Comparison of ENCODE assay signal across 8 cellular contexts in genomic region chr2:238287702-238288649, GRCh38. TPM values are rescaled to one million over a fixed set of nuclear protein-coding genes. Genes with fewer than 3 reads are reported as not detected.
DNase-seq lines count a peak whose midpoint lies in the region; ATAC-seq and TF ChIP-seq lines count a peak whose summit lies in the region.

A gene with protein sequence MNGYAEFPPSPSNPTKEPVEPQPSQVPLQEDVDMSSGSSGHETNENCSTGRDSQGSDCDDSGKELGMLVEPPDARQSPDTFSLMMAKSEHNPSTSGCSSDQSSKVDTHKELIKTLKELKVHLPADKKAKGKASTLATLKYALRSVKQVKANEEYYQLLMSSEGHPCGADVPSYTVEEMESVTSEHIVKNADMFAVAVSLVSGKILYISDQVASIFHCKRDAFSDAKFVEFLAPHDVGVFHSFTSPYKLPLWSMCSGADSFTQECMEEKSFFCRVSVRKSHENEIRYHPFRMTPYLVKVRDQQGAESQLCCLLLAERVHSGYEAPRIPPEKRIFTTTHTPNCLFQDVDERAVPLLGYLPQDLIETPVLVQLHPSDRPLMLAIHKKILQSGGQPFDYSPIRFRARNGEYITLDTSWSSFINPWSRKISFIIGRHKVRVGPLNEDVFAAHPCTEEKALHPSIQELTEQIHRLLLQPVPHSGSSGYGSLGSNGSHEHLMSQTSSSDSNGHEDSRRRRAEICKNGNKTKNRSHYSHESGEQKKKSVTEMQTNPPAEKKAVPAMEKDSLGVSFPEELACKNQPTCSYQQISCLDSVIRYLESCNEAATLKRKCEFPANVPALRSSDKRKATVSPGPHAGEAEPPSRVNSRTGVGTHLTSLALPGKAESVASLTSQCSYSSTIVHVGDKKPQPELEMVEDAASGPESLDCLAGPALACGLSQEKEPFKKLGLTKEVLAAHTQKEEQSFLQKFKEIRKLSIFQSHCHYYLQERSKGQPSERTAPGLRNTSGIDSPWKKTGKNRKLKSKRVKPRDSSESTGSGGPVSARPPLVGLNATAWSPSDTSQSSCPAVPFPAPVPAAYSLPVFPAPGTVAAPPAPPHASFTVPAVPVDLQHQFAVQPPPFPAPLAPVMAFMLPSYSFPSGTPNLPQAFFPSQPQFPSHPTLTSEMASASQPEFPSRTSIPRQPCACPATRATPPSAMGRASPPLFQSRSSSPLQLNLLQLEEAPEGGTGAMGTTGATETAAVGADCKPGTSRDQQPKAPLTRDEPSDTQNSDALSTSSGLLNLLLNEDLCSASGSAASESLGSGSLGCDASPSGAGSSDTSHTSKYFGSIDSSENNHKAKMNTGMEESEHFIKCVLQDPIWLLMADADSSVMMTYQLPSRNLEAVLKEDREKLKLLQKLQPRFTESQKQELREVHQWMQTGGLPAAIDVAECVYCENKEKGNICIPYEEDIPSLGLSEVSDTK (N-terminal part only) (minus strand): TSS chr2:238288610. CDS start chr2:238277936, 10,674 bp downstream.

- no peaks in the 10 kb centered on the region for H3K9me3 Mint-ChIP-seq in activated T-cell treated with anti-CD3 and anti-CD28 coated beads, Interleukin-2, amount 50 U/mL, for 4 hours
- no peaks in the 10 kb centered on the region for H3K9me3 Mint-ChIP-seq in nephron progenitor cell

- peak within 1 kb of the TSS; percentile 89 for H3K4me3 Mint-ChIP-seq in activated T-cell treated with anti-CD3 and anti-CD28 coated beads, Interleukin-2, amount 50 U/mL, for 4 hours
- H3K4me3 Mint-ChIP-seq in nephron progenitor cell = peak within 1 kb of the TSS; percentile 89

- ATAC-seq in GM18505 (IDR thresholded peaks at IDR 0.05; ENCODE audit: unreplicated experiment) (peak; percentile 35), HG02973 (IDR thresholded peaks at IDR 0.05; ENCODE audit: unreplicated experiment) (peak; percentile 33)
- ATAC-seq in activated T-cell treated with anti-CD3 and anti-CD28 coated beads, Interleukin-2, amount 50 U/mL, for 4 hours = peak; percentile 23 to 25

- peaks cover 45% of the 10 kb centered on the region for H3K4me1 Mint-ChIP-seq in activated T-cell treated with anti-CD3 and anti-CD28 coated beads, Interleukin-2, amount 50 U/mL, for 4 hours (ENCODE audit: low read depth)
- peaks cover 70% of the 10 kb centered on the region for H3K4me1 Mint-ChIP-seq in nephron progenitor cell

- H3K4me3 ChIP-seq in NT2/D1 (ENCODE audit: insufficient read length, low read depth) = peak within 1 kb of the TSS; percentile 89
- peak within 1 kb of the TSS; percentile 74 for H3K4me3 ChIP-seq in fibroblast of villous mesenchyme (ENCODE audit: low read depth, low read length)

- peak; percentile 71 for DNase-seq in Ammon's horn (ENCODE audit: low spot score)
- DNase-seq in NT2/D1 (ENCODE audit: low read depth, low spot score) = no peak
- DNase-seq in activated T-cell treated with anti-CD3 and anti-CD28 coated beads, Interleukin-2, amount 50 U/mL, for 4 hours = peak; percentile 30
- DNase-seq in fibroblast of villous mesenchyme (ENCODE audit: low read depth) = peak; percentile 87
- DNase-seq in nephron progenitor cell = peak; percentile 35
- DNase-seq in ureter (ENCODE audit: low spot score) = peak; percentile 73

- H3K27me3 Mint-ChIP-seq in activated T-cell treated with anti-CD3 and anti-CD28 coated beads, Interleukin-2, amount 50 U/mL, for 4 hours (ENCODE audit: low read depth) = no peaks in the 10 kb centered on the region
- H3K27me3 Mint-ChIP-seq in nephron progenitor cell (ENCODE audit: low read depth, poor library complexity) = no peaks in the 10 kb centered on the region

- TF ChIP-seq CTCF in fibroblast of villous mesenchyme (IDR thresholded peaks at IDR 0.05; ENCODE audit: insufficient read depth, low read depth, low read length) = peak; percentile 25
- TF ChIP-seq CTCF in nephron progenitor cell (IDR thresholded peaks at IDR 0.05) = no peak

- H3K9me3 ChIP-seq in NT2/D1 (ENCODE audit: insufficient read depth, low read length) = no peaks in the 10 kb centered on the region

- no peaks in the 10 kb centered on the region for H3K36me3 ChIP-seq in NT2/D1 (ENCODE audit: insufficient read depth, insufficient read length, low read length)

- peaks cover 36% of the 10 kb centered on the region for H3K4me1 ChIP-seq in NT2/D1 (ENCODE audit: insufficient read depth, insufficient read length)

- H3K27me3 ChIP-seq in NT2/D1 (ENCODE audit: insufficient read depth, insufficient read length) = peaks cover 15% of the 10 kb centered on the region

- H3K36me3 Mint-ChIP-seq in activated T-cell treated with anti-CD3 and anti-CD28 coated beads, Interleukin-2, amount 50 U/mL, for 4 hours (ENCODE audit: insufficient read depth) = no peaks in the 10 kb centered on the region
- peaks cover 5% of the 10 kb centered on the region for H3K36me3 Mint-ChIP-seq in nephron progenitor cell (ENCODE audit: low read depth)

- peak within 1 kb of the TSS; percentile 42 for H3K27ac Mint-ChIP-seq in nephron progenitor cell

- peak within 1 kb of the TSS; percentile 89 for H3K9ac ChIP-seq in NT2/D1 (ENCODE audit: insufficient read length, low read depth)

- TF ChIP-seq POLR2A in GM18505 (IDR thresholded peaks at IDR 0.05; ENCODE audit: borderline replicate concordance, extremely low read depth, insufficient read depth, insufficient read length) = no peak

RNA-seq across cellular contexts. Expression of the gene that starts here (rescaled TPM):
- 10 to 100 TPM; 22.8 to 25.4 (median 24.6) TPM for total RNA-seq in activated T-cell treated with anti-CD3 and anti-CD28 coated beads, Interleukin-2, amount 50 U/mL, for 4 hours
- total RNA-seq in fibroblast of villous mesenchyme = 4.3 and 4.5 TPM in 2 replicates
- 30.5 TPM for total RNA-seq in ureter
